9 cellular contexts compared by ENCODE assay signal in genomic region chr2:225052703-225053102, GRCh38. TPM values are rescaled to one million over a fixed set of nuclear protein-coding genes. Genes with fewer than 3 reads are reported as not detected.
DNase-seq lines count a peak whose midpoint lies in the region; ATAC-seq and TF ChIP-seq lines count a peak whose summit lies in the region.
"Had no signal": no experiment of that assay in that cellular context is flagged by ENCODE, and none has a peak within 500 bp of the region (broad histone marks: within the 10 kb centered on the region; RNA-seq: fewer than 3 reads in every experiment).

No MANE protein-coding gene starts in this region.

- peak overlapping the region; percentile 2 for H2AFZ ChIP-seq in neural progenitor cell (replicated peaks)
- no peak overlapping the region for H2AFZ ChIP-seq in mammary epithelial cell (ENCODE audit: low read depth, low read length)

- H3K27me3 Mint-ChIP-seq in activated CD4-positive, alpha-beta T cell treated with anti-CD3 and anti-CD28 coated beads, Interleukin-2, amount 10 ng/mL, durations not matched to agents 7 days and 5 days = peaks cover 3% of the 10 kb centered on the region
- no peaks in the 10 kb centered on the region for H3K27me3 Mint-ChIP-seq in neural progenitor cell (ENCODE audit: insufficient read depth, low read depth)

- peaks cover 19% of the 10 kb centered on the region for H3K9me3 Mint-ChIP-seq in activated CD4-positive, alpha-beta T cell treated with anti-CD3 and anti-CD28 coated beads, Interleukin-2, amount 10 ng/mL, durations not matched to agents 7 days and 5 days
- no peaks in the 10 kb centered on the region for H3K9me3 Mint-ChIP-seq in neural progenitor cell

- peaks cover 40% of the 10 kb centered on the region for H3K36me3 Mint-ChIP-seq in activated CD4-positive, alpha-beta T cell treated with anti-CD3 and anti-CD28 coated beads, Interleukin-2, amount 10 ng/mL, durations not matched to agents 7 days and 5 days (ENCODE audit: low read depth)
- no peaks in the 10 kb centered on the region for H3K36me3 Mint-ChIP-seq in neural progenitor cell

- H3K4me2 ChIP-seq in neural progenitor cell (no peak overlapping the region), mammary epithelial cell (ENCODE audit: insufficient read depth, low read depth, low read length) (no peak overlapping the region)

- no peaks in the 10 kb centered on the region for H3K79me2 ChIP-seq in neural progenitor cell (ENCODE audit: low read depth)
- H3K79me2 ChIP-seq in mammary epithelial cell (ENCODE audit: insufficient read depth, low read length) = no peaks in the 10 kb centered on the region

- TF ChIP-seq POLR2A in NB4 (IDR thresholded peaks at IDR 0.05; ENCODE audit: extremely low read depth, insufficient read length) = no peak

- CTCF ChIA-PET in activated CD4-positive, alpha-beta T cell treated with anti-CD3 and anti-CD28 coated beads, Interleukin-2, amount 10 ng/mL, durations not matched to agents 7 days and 5 days (lab: Charles Lee) = interaction anchor here (1.2 to 1.5 kb wide), 3 partner anchors 9 to 25 kb away, joined by 3 to 8 read pairs (median 4); no protein-coding TSS in a partner anchor
- CTCF ChIA-PET in mammary epithelial cell (lab: Charles Lee; ENCODE audit: low non-redundant PET) = no interaction called here

- no peaks in the 10 kb centered on the region for H3K27me3 ChIP-seq in neural progenitor cell
- H3K27me3 ChIP-seq in mammary epithelial cell (ENCODE audit: insufficient read depth, low read length) = no peaks in the 10 kb centered on the region

- in situ Hi-C loops in mammary epithelial cell (cut with MboI; ENCODE audit: low sequenced_read_pairs in 2 of 2) = no loop called here

- H3K4me1 ChIP-seq in neural progenitor cell = no peaks in the 10 kb centered on the region
- H3K4me1 ChIP-seq in mammary epithelial cell (ENCODE audit: insufficient read depth, low read length) = no peaks in the 10 kb centered on the region

- ATAC-seq in HG02678 (IDR thresholded peaks at IDR 0.05; ENCODE audit: unreplicated experiment) = peak; percentile 85

- no TSS peak for BruUV-seq in mammary epithelial cell (replicated peaks; lab: Mats Ljungman, UMichigan)

- H3K4me3 ChIP-seq in NB4 (ENCODE audit: low read depth, low read length) (no peak overlapping the region), neural progenitor cell (no peak overlapping the region), mammary epithelial cell (replicated peaks in 1 of 3; ENCODE audit: insufficient read depth in 1 of 3, low read depth in 2 of 3, low read length in 3 of 3) (no peak overlapping the region)

- peaks cover 65% of the 10 kb centered on the region for H3K4me1 Mint-ChIP-seq in activated CD4-positive, alpha-beta T cell treated with anti-CD3 and anti-CD28 coated beads, Interleukin-2, amount 10 ng/mL, durations not matched to agents 7 days and 5 days
- no peaks in the 10 kb centered on the region for H3K4me1 Mint-ChIP-seq in neural progenitor cell

- H3K4me3 Mint-ChIP-seq in activated CD4-positive, alpha-beta T cell treated with anti-CD3 and anti-CD28 coated beads, Interleukin-2, amount 10 ng/mL, durations not matched to agents 7 days and 5 days = peak overlapping the region; percentile 5
- no peak overlapping the region for H3K4me3 Mint-ChIP-seq in neural progenitor cell

- no peak overlapping the region for H3K9ac ChIP-seq in neural progenitor cell
- H3K9ac ChIP-seq in mammary epithelial cell (ENCODE audit: insufficient read depth, low read length) = no peak overlapping the region

- H4K20me1 ChIP-seq in neural progenitor cell (ENCODE audit: low read depth) = no peaks in the 10 kb centered on the region
- H4K20me1 ChIP-seq in mammary epithelial cell (ENCODE audit: insufficient read depth, low read length) = no peaks in the 10 kb centered on the region

- POLR2A ChIA-PET in activated CD4-positive, alpha-beta T cell treated with anti-CD3 and anti-CD28 coated beads, Interleukin-2, amount 10 ng/mL, durations not matched to agents 7 days and 5 days (lab: Charles Lee) = interaction anchor here (0.6 to 0.8 kb wide), 4 partner anchors 8 to 1782 kb away, joined by 3 to 8 read pairs (median 4); partner anchors contain the start of gene DOCK10

- TF ChIP-seq CTCF in NB4 (IDR thresholded peaks at IDR 0.05; ENCODE audit: low read depth, low read length) = no peak
- no peak for TF ChIP-seq CTCF in neural progenitor cell (IDR thresholded peaks at IDR 0.05)
- no peak for TF ChIP-seq CTCF in mammary epithelial cell (conservative IDR thresholded peaks at IDR 0.05 in 1 of 2, IDR thresholded peaks at IDR 0.05 in 1 of 2; ENCODE audit: extremely low read depth in 1 of 2, insufficient read depth in 1 of 2, low read depth in 1 of 2, low read length in 2 of 2)

- intact Hi-C loops in mammary epithelial cell (cut with micrococcal nuclease) = no loop called here

- H3K27ac ChIP-seq in neural progenitor cell = no peak overlapping the region
- no peak overlapping the region for H3K27ac ChIP-seq in mammary epithelial cell (ENCODE audit: insufficient read depth, low read depth, low read length)

- dilution Hi-C loops in mammary epithelial cell (cut with HindIII; ENCODE audit: low sequenced_read_pairs) = no loop called here

- H3K27ac Mint-ChIP-seq in activated CD4-positive, alpha-beta T cell treated with anti-CD3 and anti-CD28 coated beads, Interleukin-2, amount 10 ng/mL, durations not matched to agents 7 days and 5 days = peak overlapping the region; percentile 95
- H3K27ac Mint-ChIP-seq in neural progenitor cell = no peak overlapping the region

- no peaks in the 10 kb centered on the region for H3F3A ChIP-seq in neural progenitor cell (ENCODE audit: low read depth)

- DNase-seq in activated CD4-positive, alpha-beta T cell treated with anti-CD3 and anti-CD28 coated beads, Interleukin-2, amount 10 ng/mL, durations not matched to agents 7 days and 5 days = peak; percentile 77
- no peak for DNase-seq in activated CD4-positive, alpha-beta T cell treated with anti-CD3 and anti-CD28 coated beads for 4 hours
- DNase-seq in NB4 (ENCODE audit: low read depth) = peak; percentile 17
- no peak for DNase-seq in neural progenitor cell (ENCODE audit: low spot score)
- DNase-seq in mammary epithelial cell = no peak
- no peak for DNase-seq in EL
- DNase-seq in AG20443 (ENCODE audit: low spot score) = no peak
- DNase-seq: H7 had no signal

- H3K9me3 ChIP-seq in neural progenitor cell (ENCODE audit: low read depth) (no peaks in the 10 kb centered on the region), mammary epithelial cell (replicated peaks; ENCODE audit: insufficient read depth, low read length) (no peaks in the 10 kb centered on the region)

- H3K36me3 ChIP-seq in neural progenitor cell (no peaks in the 10 kb centered on the region), mammary epithelial cell (ENCODE audit: insufficient read depth, low read length) (no peaks in the 10 kb centered on the region)

RNA-seq across cellular contexts. Expression of gene DOCK10, which starts 10.4 kb away (rescaled TPM):
- 100 to 1,000 TPM; 269 to 281 TPM for total RNA-seq in activated CD4-positive, alpha-beta T cell treated with anti-CD3 and anti-CD28 coated beads, Interleukin-2, amount 10 ng/mL, durations not matched to agents 7 days and 5 days
- 1.1 and 1.5 TPM in 2 replicates for total RNA-seq in neural progenitor cell (ENCODE audit: low replicate concordance)
- total RNA-seq in mammary epithelial cell = 1 to 10 TPM in 1 of 2 donors, under 1 TPM in 1; 0.50 to 5.1 TPM
- polyA plus RNA-seq in mammary epithelial cell = 5.1 TPM
- polyA minus RNA-seq in mammary epithelial cell = 32.4 TPM

Comparison
In these comparisons a context has a peak if more than half of its experiments do, and no peak if none do; other contexts are left out.
1. DNase-seq: peak in activated CD4-positive, alpha-beta T cell treated with anti-CD3 and anti-CD28 coated beads, Interleukin-2, amount 10 ng/mL, durations not matched to agents 7 days and 5 days (single experiment) and NB4 (single experiment); none in activated CD4-positive, alpha-beta T cell treated with anti-CD3 and anti-CD28 coated beads for 4 hours (0 of 2), neural progenitor cell (single experiment), mammary epithelial cell (single experiment), EL (single experiment) and AG20443 (single experiment).
2. RNA of gene DOCK10, which starts 10.4 kb away (total RNA-seq): 269 to 281 TPM in activated CD4-positive, alpha-beta T cell treated with anti-CD3 and anti-CD28 coated beads, Interleukin-2, amount 10 ng/mL, durations not matched to agents 7 days and 5 days; 0.50 to 5.1 TPM in mammary epithelial cell and 1.1 to 1.5 TPM in neural progenitor cell; every median in the first group is over 10 times any median in the second.